ENCODE assay signal across 8 cellular contexts in the genomic region with DNA sequence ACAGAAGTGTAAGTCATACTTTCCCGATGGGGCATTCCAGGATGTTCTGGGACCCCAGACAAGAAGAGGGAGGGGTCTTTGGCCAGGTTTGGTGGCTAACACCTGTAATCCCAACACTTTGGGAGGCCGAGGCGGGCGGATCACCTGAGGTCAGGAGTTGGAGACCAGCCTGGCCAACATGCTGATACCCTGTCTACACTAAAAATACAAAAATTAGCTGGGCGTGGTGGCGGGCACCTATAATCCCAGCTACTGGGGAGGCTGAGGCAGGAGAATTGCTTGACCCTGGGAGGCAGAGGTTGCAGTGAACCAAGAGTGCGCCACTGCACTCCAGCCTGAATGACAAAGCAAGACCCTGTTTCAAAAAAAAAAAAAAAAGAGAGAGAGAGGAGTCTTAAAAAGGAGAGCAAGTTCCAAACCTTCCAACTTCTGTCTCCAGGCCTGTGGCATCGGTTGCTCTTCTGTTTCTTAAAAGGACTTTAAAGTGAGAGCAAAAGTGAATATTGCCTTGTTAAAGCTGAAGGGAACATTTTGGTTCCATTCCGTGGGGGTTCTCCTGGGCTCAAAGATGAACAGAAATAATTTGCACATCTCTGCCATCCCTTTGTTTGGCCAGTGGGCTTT.
DNase-seq lines count a peak whose midpoint lies in the region; ATAC-seq and TF ChIP-seq lines count a peak whose summit lies in the region.
"Not testable (repeated sequence)": the region's sequence is repeated elsewhere in the genome, so short reads cannot be mapped to it uniquely, and the experiment has no call there.

No MANE protein-coding gene starts in this region.

- H3K27me3 Mint-ChIP-seq in activated naive CD4-positive, alpha-beta T cell treated with anti-CD3 and anti-CD28 coated beads for 36 hours (ENCODE audit: low read depth); central memory CD8-positive, alpha-beta T cell: not testable (repeated sequence)

- H3K4me3 Mint-ChIP-seq in activated naive CD4-positive, alpha-beta T cell treated with anti-CD3 and anti-CD28 coated beads for 36 hours = not testable (repeated sequence)
- peak overlapping the region; percentile 48 for H3K4me3 Mint-ChIP-seq in central memory CD8-positive, alpha-beta T cell

- H3K9me3 Mint-ChIP-seq in activated naive CD4-positive, alpha-beta T cell treated with anti-CD3 and anti-CD28 coated beads for 36 hours; central memory CD8-positive, alpha-beta T cell: not testable (repeated sequence)

- H3K9me3 ChIP-seq in RWPE2 (ENCODE audit: severe bottlenecking); mucosa of descending colon; prostate gland; suprapubic skin: not testable (repeated sequence)

- H2AFZ ChIP-seq in ACC112 (ENCODE audit: low read length, unreplicated experiment) = not testable (repeated sequence)

- not testable (repeated sequence) for H3K27me3 ChIP-seq in ACC112 (ENCODE audit: insufficient read depth, low read length); RWPE2 (ENCODE audit: insufficient read depth, poor library complexity, severe bottlenecking); foreskin keratinocyte; prostate gland (replicated peaks; ENCODE audit: insufficient read depth); suprapubic skin

- H3K79me2 ChIP-seq in ACC112 (ENCODE audit: control insufficient read depth, insufficient read depth, low read length, unreplicated experiment) = peaks cover 10% of the 10 kb centered on the region

- H3K4me1 Mint-ChIP-seq in activated naive CD4-positive, alpha-beta T cell treated with anti-CD3 and anti-CD28 coated beads for 36 hours (ENCODE audit: low read depth) = peaks cover 12% of the 10 kb centered on the region
- peaks cover 21% of the 10 kb centered on the region for H3K4me1 Mint-ChIP-seq in central memory CD8-positive, alpha-beta T cell

- H3K4me3 ChIP-seq in ACC112 (ENCODE audit: low read depth, low read length) = peak overlapping the region; percentile 43
- not testable (repeated sequence) for H3K4me3 ChIP-seq in RWPE2 (ENCODE audit: severe bottlenecking); mucosa of descending colon; prostate gland; suprapubic skin

- H3K36me3 ChIP-seq in ACC112 (ENCODE audit: insufficient read depth, low read length) = peaks cover 19% of the 10 kb centered on the region; the same call in 1 of the 2 replicates
- peaks cover 62% of the 10 kb centered on the region for H3K36me3 ChIP-seq in RWPE2 (ENCODE audit: low read depth)
- H3K36me3 ChIP-seq in mucosa of descending colon (ENCODE audit: low read depth); prostate gland; suprapubic skin: not testable (repeated sequence)

- ATAC-seq in RWPE2 (ENCODE audit: low read depth); central memory CD8-positive, alpha-beta T cell (replicated peaks; ENCODE audit: extremely low read depth, poor library complexity, severe bottlenecking); foreskin keratinocyte: not testable (repeated sequence)
- peak; percentile 30 for ATAC-seq in mucosa of descending colon

- H3K27ac Mint-ChIP-seq in activated naive CD4-positive, alpha-beta T cell treated with anti-CD3 and anti-CD28 coated beads for 36 hours = peak overlapping the region; percentile 52
- peak overlapping the region; percentile 89 for H3K27ac Mint-ChIP-seq in central memory CD8-positive, alpha-beta T cell (ENCODE audit: low read depth)

- TF ChIP-seq POLR2A in prostate gland (IDR thresholded peaks at IDR 0.05); suprapubic skin (IDR thresholded peaks at IDR 0.05): not testable (repeated sequence)

- H3K4me1 ChIP-seq in ACC112 (ENCODE audit: control insufficient read depth, insufficient read depth, low read length, unreplicated experiment) = peaks cover 49% of the 10 kb centered on the region
- H3K4me1 ChIP-seq in RWPE2 (ENCODE audit: insufficient read depth, poor library complexity, severe bottlenecking) = peaks cover 48% of the 10 kb centered on the region
- peaks cover 11% of the 10 kb centered on the region for H3K4me1 ChIP-seq in foreskin keratinocyte
- not testable (repeated sequence) for H3K4me1 ChIP-seq in mucosa of descending colon (ENCODE audit: low read depth); prostate gland (replicated peaks)
- peaks cover 58% of the 10 kb centered on the region for H3K4me1 ChIP-seq in suprapubic skin

- WGBS in prostate gland = 73% methylated on average over 8 of the region's 9 CpGs
- WGBS in suprapubic skin = 68% methylated on average over 9 of the region's 9 CpGs

- TF ChIP-seq EP300 in suprapubic skin (IDR thresholded peaks at IDR 0.05) = not testable (repeated sequence)

- not testable (repeated sequence) for H3K36me3 Mint-ChIP-seq in activated naive CD4-positive, alpha-beta T cell treated with anti-CD3 and anti-CD28 coated beads for 36 hours (ENCODE audit: low read depth); central memory CD8-positive, alpha-beta T cell (ENCODE audit: insufficient read depth)

- intact Hi-C loops in activated naive CD4-positive, alpha-beta T cell treated with anti-CD3 and anti-CD28 coated beads for 36 hours (cut with micrococcal nuclease); mucosa of descending colon (cut with DNase I, micrococcal nuclease); prostate gland (cut with DNase I): not testable (repeated sequence)

- H3K27ac ChIP-seq in ACC112 (ENCODE audit: low read depth, low read length) (peak overlapping the region; percentile 99), RWPE2 (ENCODE audit: poor library complexity, severe bottlenecking) (peak overlapping the region; percentile 100), foreskin keratinocyte (peak overlapping the region; percentile 97), prostate gland (peak overlapping the region; percentile 95 to 96), suprapubic skin (peak overlapping the region; percentile 84)

- not testable (repeated sequence) for DNase-seq in RWPE2 (ENCODE audit: low spot score); activated naive CD4-positive, alpha-beta T cell treated with anti-CD3 and anti-CD28 coated beads for 36 hours; central memory CD8-positive, alpha-beta T cell (ENCODE audit: low spot score in 2 of 2); foreskin keratinocyte; prostate gland (ENCODE audit: low spot score); suprapubic skin (ENCODE audit: low spot score in 2 of 2)
- DNase-seq in mucosa of descending colon = peak in 1 of 3 donors; percentile 8

- CTCF ChIA-PET in activated naive CD4-positive, alpha-beta T cell treated with anti-CD3 and anti-CD28 coated beads for 36 hours (lab: Charles Lee) = interaction anchor here (0.5 to 1.4 kb wide), 4 partner anchors 8 to 200 kb away, joined by 3 to 5 read pairs (median 4); no protein-coding TSS in a partner anchor

- TF ChIP-seq CTCF in RWPE2 (IDR thresholded peaks at IDR 0.05; ENCODE audit: poor library complexity, severe bottlenecking); foreskin keratinocyte (conservative IDR thresholded peaks at IDR 0.05); mucosa of descending colon (IDR thresholded peaks at IDR 0.05); prostate gland (IDR thresholded peaks at IDR 0.05); suprapubic skin (IDR thresholded peaks at IDR 0.05): not testable (repeated sequence)
